Comparison of ENCODE assay signal across 8 cellular contexts in the genomic region with DNA sequence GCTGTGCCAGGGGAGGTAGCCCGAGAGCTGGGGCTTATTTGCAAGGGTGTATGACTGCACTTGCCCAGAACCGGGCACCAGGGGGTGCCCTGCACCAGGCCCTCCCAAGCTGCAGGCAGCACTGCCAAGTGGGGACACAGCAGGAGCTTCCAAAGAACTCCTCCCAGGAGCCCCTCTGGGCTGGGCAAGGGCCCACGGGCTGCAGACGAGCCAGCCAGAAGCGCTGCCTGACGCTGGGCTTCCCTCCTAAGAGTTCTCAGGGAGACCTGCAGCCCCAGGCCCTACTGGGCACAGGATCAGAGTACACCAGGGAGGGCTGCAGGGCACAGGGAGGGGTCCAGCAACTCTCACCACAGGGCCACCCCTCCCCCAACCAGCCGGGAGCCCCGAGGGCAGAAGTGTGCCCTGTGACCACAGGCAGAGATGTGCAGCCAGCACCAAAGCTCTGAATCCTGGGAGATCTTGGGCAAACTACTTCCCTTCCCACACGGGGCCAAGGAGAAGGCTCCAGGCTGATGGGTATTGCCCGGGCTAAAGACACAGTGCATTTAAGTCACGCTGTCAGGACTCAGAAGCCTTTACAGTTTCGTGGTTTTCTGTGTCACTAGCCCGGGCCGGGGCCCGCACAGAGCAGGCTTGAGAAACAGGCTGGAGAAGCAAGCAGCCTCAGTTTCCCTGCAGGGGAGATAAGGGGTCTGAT.
DNase-seq lines count a peak whose midpoint lies in the region; ATAC-seq and TF ChIP-seq lines count a peak whose summit lies in the region.

No MANE protein-coding gene starts in this region.

- no peak overlapping the region for H3K9ac ChIP-seq in Karpas-422 (ENCODE audit: low read length)

- H3K36me3 Mint-ChIP-seq in activated CD8-positive, alpha-beta memory T cell treated with anti-CD3 and anti-CD28 coated beads, Interleukin-2, amount 10 ng/mL, durations not matched to agents 7 days and 5 days = no peaks in the 10 kb centered on the region
- H3K36me3 Mint-ChIP-seq in effector memory CD8-positive, alpha-beta T cell (ENCODE audit: insufficient read depth) = no peaks in the 10 kb centered on the region
- no peaks in the 10 kb centered on the region for H3K36me3 Mint-ChIP-seq in osteocyte (ENCODE audit: unreplicated experiment)

- H3K27me3 Mint-ChIP-seq in activated CD8-positive, alpha-beta memory T cell treated with anti-CD3 and anti-CD28 coated beads, Interleukin-2, amount 10 ng/mL, durations not matched to agents 7 days and 5 days = no peaks in the 10 kb centered on the region
- H3K27me3 Mint-ChIP-seq in effector memory CD8-positive, alpha-beta T cell = peaks cover 11 to 22% of the 10 kb centered on the region in 2 donors
- no peaks in the 10 kb centered on the region for H3K27me3 Mint-ChIP-seq in osteocyte (ENCODE audit: unreplicated experiment)

- H3K9me3 ChIP-seq in Karpas-422 (ENCODE audit: low read length) = no peaks in the 10 kb centered on the region
- H3K9me3 ChIP-seq in SJSA1 (replicated peaks) = no peaks in the 10 kb centered on the region
- H3K9me3 ChIP-seq in uterus = no peaks in the 10 kb centered on the region

- TF ChIP-seq CTCF in osteocyte (IDR thresholded peaks at IDR 0.05) = peak; percentile 42
- TF ChIP-seq CTCF in uterus (IDR thresholded peaks at IDR 0.05) = no peak

- H3K36me3 ChIP-seq in Karpas-422 (ENCODE audit: insufficient read depth, low read length) (no peaks in the 10 kb centered on the region), SJSA1 (no peaks in the 10 kb centered on the region), uterus (no peaks in the 10 kb centered on the region)

- H3K4me1 ChIP-seq in Karpas-422 (ENCODE audit: low read length) (peaks cover 10% of the 10 kb centered on the region), SJSA1 (replicated peaks) (peaks cover 25% of the 10 kb centered on the region), uterus (no peaks in the 10 kb centered on the region)

- no peak overlapping the region for H3K27ac Mint-ChIP-seq in activated CD8-positive, alpha-beta memory T cell treated with anti-CD3 and anti-CD28 coated beads, Interleukin-2, amount 10 ng/mL, durations not matched to agents 7 days and 5 days
- no peak overlapping the region for H3K27ac Mint-ChIP-seq in effector memory CD8-positive, alpha-beta T cell
- H3K27ac Mint-ChIP-seq in osteocyte (ENCODE audit: unreplicated experiment) = no peak overlapping the region

- no peaks in the 10 kb centered on the region for H3K79me2 ChIP-seq in Karpas-422 (ENCODE audit: low read length)

- H3K27me3 ChIP-seq in Karpas-422 (ENCODE audit: low read length) (no peaks in the 10 kb centered on the region), SJSA1 (replicated peaks) (no peaks in the 10 kb centered on the region), uterus (no peaks in the 10 kb centered on the region)

- intact Hi-C loops in uterus (cut with DNase I; ENCODE audit: low total_unique reads) = no loop called here

- H3K4me2 ChIP-seq in Karpas-422 (ENCODE audit: low read depth, low read length, poor library complexity, severe bottlenecking) = no peak overlapping the region

- H2AFZ ChIP-seq in Karpas-422 (ENCODE audit: low read length) = no peak overlapping the region

- H3K4me3 ChIP-seq in Karpas-422 (ENCODE audit: low read length) = no peak overlapping the region
- H3K4me3 ChIP-seq in SJSA1 = no peak overlapping the region
- no peak overlapping the region for H3K4me3 ChIP-seq in uterus

- peak; percentile 58 for DNase-seq in activated CD8-positive, alpha-beta memory T cell treated with anti-CD3 and anti-CD28 coated beads, Interleukin-2, amount 10 ng/mL, durations not matched to agents 7 days and 5 days
- no peak for DNase-seq in activated CD8-positive, alpha-beta memory T cell treated with anti-CD3 and anti-CD28 coated beads for 24 hours
- peak; percentile 85 for DNase-seq in Karpas-422
- DNase-seq in SJSA1 (ENCODE audit: low read depth in 1 of 2, low spot score in 2 of 2) = peak; percentile 37 to 66
- no peak for DNase-seq in effector memory CD8-positive, alpha-beta T cell
- no peak for DNase-seq in osteocyte (ENCODE audit: extremely low spot score, unreplicated experiment)
- DNase-seq in uterus = no peak

- H3K27ac ChIP-seq in Karpas-422 (ENCODE audit: low read length) (no peak overlapping the region), SJSA1 (no peak overlapping the region), uterus (no peak overlapping the region)

- H3K9me2 ChIP-seq in Karpas-422 (replicated peaks; ENCODE audit: insufficient read depth, low read length) = no peaks in the 10 kb centered on the region

- no peak for TF ChIP-seq POLR2A in uterus (IDR thresholded peaks at IDR 0.05)

- CTCF ChIA-PET in activated CD8-positive, alpha-beta memory T cell treated with anti-CD3 and anti-CD28 coated beads, Interleukin-2, amount 10 ng/mL, durations not matched to agents 7 days and 5 days (lab: Charles Lee) = interaction anchor here (0.6 to 1.1 kb wide), 6 partner anchors 74 to 136 kb away, joined by 3 to 9 read pairs (median 4); no protein-coding TSS in a partner anchor

- no peaks in the 10 kb centered on the region for H3K9me3 Mint-ChIP-seq in activated CD8-positive, alpha-beta memory T cell treated with anti-CD3 and anti-CD28 coated beads, Interleukin-2, amount 10 ng/mL, durations not matched to agents 7 days and 5 days (ENCODE audit: low read depth)
- H3K9me3 Mint-ChIP-seq in effector memory CD8-positive, alpha-beta T cell = no peaks in the 10 kb centered on the region
- H3K9me3 Mint-ChIP-seq in osteocyte (ENCODE audit: unreplicated experiment) = no peaks in the 10 kb centered on the region

- no peaks in the 10 kb centered on the region for H3K4me1 Mint-ChIP-seq in activated CD8-positive, alpha-beta memory T cell treated with anti-CD3 and anti-CD28 coated beads, Interleukin-2, amount 10 ng/mL, durations not matched to agents 7 days and 5 days
- no peaks in the 10 kb centered on the region for H3K4me1 Mint-ChIP-seq in effector memory CD8-positive, alpha-beta T cell (ENCODE audit: low read depth in 2 of 2)
- H3K4me1 Mint-ChIP-seq in osteocyte (ENCODE audit: unreplicated experiment) = no peaks in the 10 kb centered on the region

- peak; percentile 80 for ATAC-seq in activated CD8-positive, alpha-beta memory T cell treated with anti-CD3 and anti-CD28 coated beads, Interleukin-2, amount 10 ng/mL, durations not matched to agents 7 days and 5 days
- peak; percentile 58 for ATAC-seq in effector memory CD8-positive, alpha-beta T cell (replicated peaks)
- no peak for ATAC-seq in HG03175 (IDR thresholded peaks at IDR 0.05; ENCODE audit: unreplicated experiment)

- no peak overlapping the region for H3K4me3 Mint-ChIP-seq in activated CD8-positive, alpha-beta memory T cell treated with anti-CD3 and anti-CD28 coated beads, Interleukin-2, amount 10 ng/mL, durations not matched to agents 7 days and 5 days
- no peak overlapping the region for H3K4me3 Mint-ChIP-seq in effector memory CD8-positive, alpha-beta T cell
- no peak overlapping the region for H3K4me3 Mint-ChIP-seq in osteocyte (ENCODE audit: unreplicated experiment)

- no peaks in the 10 kb centered on the region for H4K20me1 ChIP-seq in Karpas-422 (ENCODE audit: insufficient read depth, low read depth, low read length)

Comparison
In these comparisons a context has a peak if more than half of its experiments do, and no peak if none do; other contexts are left out.
1. DNase-seq: peak in activated CD8-positive, alpha-beta memory T cell treated with anti-CD3 and anti-CD28 coated beads, Interleukin-2, amount 10 ng/mL, durations not matched to agents 7 days and 5 days (single experiment), Karpas-422 (single experiment) and SJSA1 (2 of 2); none in activated CD8-positive, alpha-beta memory T cell treated with anti-CD3 and anti-CD28 coated beads for 24 hours (single experiment), effector memory CD8-positive, alpha-beta T cell (0 of 3), osteocyte (single experiment) and uterus (0 of 2).